ENCODE assay signal across 1 cellular context in the genomic region with DNA sequence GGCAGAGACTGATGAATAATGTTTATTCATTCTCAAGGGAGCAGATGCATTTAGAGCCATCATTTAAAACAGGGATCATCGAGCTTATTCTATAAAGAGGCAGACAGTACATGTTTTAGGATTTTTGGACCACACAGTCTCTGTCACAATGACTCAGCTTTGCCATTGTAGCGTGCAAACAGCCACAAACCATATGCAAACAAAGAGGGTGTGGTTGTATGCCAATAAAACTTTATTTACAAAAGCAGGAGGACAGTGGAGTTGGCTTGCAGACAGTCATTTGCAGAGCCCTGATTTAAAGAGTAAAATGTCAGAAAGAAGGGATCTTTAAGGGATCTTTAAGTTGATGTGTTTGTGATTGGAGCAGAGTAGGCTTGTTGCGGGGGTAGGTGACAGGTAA.
TF ChIP-seq lines count a peak whose summit lies in the region.

No MANE protein-coding gene starts in this region.

TF ChIP-seq in GM23338, 12 proteins besides CTCF, POLR2A, EP300 and RAD21:
- TF ChIP-seq NANOG (IDR thresholded peaks at IDR 0.05; ENCODE audit: borderline replicate concordance): no peak
- no peak for TF ChIP-seq REST (IDR thresholded peaks at IDR 0.05; ENCODE audit: unreplicated experiment)
- TF ChIP-seq ZNF331 (CRISPR knock-in tag; IDR thresholded peaks at IDR 0.05; ENCODE audit: low read depth): 0 out of 2 replicates have a peak, but pooled peaks have one; percentile 17
- no peak for TF ChIP-seq EZH2 (IDR thresholded peaks at IDR 0.05; ENCODE audit: low read depth, unreplicated experiment)
